Comparison of ENCODE assay signal across 8 cellular contexts in the genomic region with DNA sequence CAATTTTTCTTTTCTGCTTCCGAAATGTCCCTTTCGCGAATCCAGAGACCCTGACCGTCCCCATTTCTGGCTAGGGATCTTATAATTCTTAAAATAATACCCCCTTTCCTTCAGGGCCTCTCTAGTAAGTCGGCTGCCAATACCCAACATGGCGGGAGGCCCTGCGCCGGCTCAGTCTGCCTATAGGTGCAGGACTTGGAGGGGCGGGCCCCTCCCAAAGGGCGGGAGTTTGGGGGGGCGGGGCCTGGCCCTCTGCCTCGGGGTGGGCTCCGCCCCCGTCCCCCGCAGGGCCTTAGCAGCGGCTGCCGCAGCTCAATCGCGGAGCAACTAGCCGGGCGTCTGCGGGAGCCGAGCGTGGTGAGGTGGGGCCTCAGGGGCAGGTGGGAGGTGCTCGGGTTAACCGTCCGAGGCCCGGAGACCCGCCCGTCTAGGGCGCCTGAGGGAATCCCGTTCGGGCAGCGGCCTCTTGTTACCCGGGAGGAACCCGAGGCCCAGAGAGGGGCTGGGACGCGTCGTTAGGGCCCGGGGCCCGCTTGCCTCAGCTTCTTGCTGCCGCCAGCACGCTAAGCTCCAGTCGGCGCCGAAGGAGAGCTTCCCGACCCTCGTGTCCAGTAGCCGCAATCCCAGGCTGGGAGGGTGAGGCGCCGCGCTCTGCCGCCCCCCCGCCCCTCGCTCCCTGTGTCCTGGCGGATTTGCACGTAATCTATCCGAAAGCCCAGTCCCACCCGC. TPM values are rescaled to one million over a fixed set of nuclear protein-coding genes. Genes with fewer than 3 reads are reported as not detected.
A peak's percentile ranks its signal among the peaks of the same experiment; 100 is the strongest.
DNase-seq lines count a peak whose midpoint lies in the region; ATAC-seq and TF ChIP-seq lines count a peak whose summit lies in the region.

Gene CEP250 (plus strand): TSS at position 718 of the 729 bp plus-strand sequence. CDS start 6,770 bp downstream, outside the sequence.

- TF ChIP-seq CTCF in BE2C (IDR thresholded peaks at IDR 0.05; ENCODE audit: low read depth, low read length) (no peak), chondrocyte (IDR thresholded peaks at IDR 0.05) (no peak), kidney epithelial cell (IDR thresholded peaks at IDR 0.05; ENCODE audit: insufficient read depth, low read length, poor library complexity, severe bottlenecking) (no peak)

- no peaks in the 10 kb centered on the region for H3K9me3 ChIP-seq in BE2C

- H3K4me1 Mint-ChIP-seq in activated CD4-positive, alpha-beta T cell treated with anti-CD3 and anti-CD28 coated beads for 36 hours: peaks cover 27% of the 10 kb centered on the region
- peaks cover 30% of the 10 kb centered on the region for H3K4me1 Mint-ChIP-seq in chondrocyte (ENCODE audit: low read depth)

- no peaks in the 10 kb centered on the region for H3K9me3 Mint-ChIP-seq in activated CD4-positive, alpha-beta T cell treated with anti-CD3 and anti-CD28 coated beads for 36 hours (ENCODE audit: low read depth)
- H3K9me3 Mint-ChIP-seq in chondrocyte (ENCODE audit: low read depth): no peaks in the 10 kb centered on the region

- H3K36me3 ChIP-seq in BE2C (peaks cover 2% of the 10 kb centered on the region; the same call in 1 of the 2 replicates), kidney epithelial cell (ENCODE audit: control insufficient read depth, insufficient read depth, low read length) (no peaks in the 10 kb centered on the region)

- intact Hi-C loops in activated CD4-positive, alpha-beta T cell treated with anti-CD3 and anti-CD28 coated beads for 36 hours (cut with DNase I, micrococcal nuclease): loop anchor here (1.0 to 10.0 kb wide), 20 partner anchors 36 to 1120 kb away; partner anchors contain the start of genes CPNE1 (in 1 of the 2), EDEM2 (in 1 of the 2), ERGIC3 (in 1 of the 2) and GSS (in 1 of the 2)

- H3K4me1 ChIP-seq in BE2C: peaks cover 4% of the 10 kb centered on the region; the same call in 1 of the 2 replicates

- CTCF ChIA-PET in activated CD4-positive, alpha-beta T cell treated with anti-CD3 and anti-CD28 coated beads for 36 hours (lab: Charles Lee): interaction anchor here (0.9 to 5.1 kb wide), 9 partner anchors 9 to 152 kb away, joined by 3 to 37 read pairs (median 4); no protein-coding TSS in a partner anchor

- H3K4me3 Mint-ChIP-seq in activated CD4-positive, alpha-beta T cell treated with anti-CD3 and anti-CD28 coated beads for 36 hours: peak within 1 kb of the TSS; percentile 79
- H3K4me3 Mint-ChIP-seq in chondrocyte (ENCODE audit: unreplicated experiment): peak within 1 kb of the TSS; percentile 90

- DNase-seq in BE2C: peak; percentile 98
- peak; percentile 80 for DNase-seq in GM19240 (ENCODE audit: insufficient read length, low spot score)
- DNase-seq in NCI-H524 (lab: John Stamatoyannopoulos, UW): peak; percentile 96 to 99
- peak; percentile 98 for DNase-seq in activated CD4-positive, alpha-beta T cell treated with anti-CD3 and anti-CD28 coated beads for 36 hours
- peak; percentile 97 for DNase-seq in chondrocyte (ENCODE audit: low spot score)
- DNase-seq in kidney epithelial cell (ENCODE audit: low read depth): peak; percentile 70
- DNase-seq in stimulated activated CD4-positive, alpha-beta T cell treated with anti-CD3 and anti-CD28 coated beads, Interleukin-15, amount 100 ng/mL, for 24 hours: peak; percentile 96

- H3K27me3 ChIP-seq in BE2C: no peaks in the 10 kb centered on the region
- H3K27me3 ChIP-seq in kidney epithelial cell (ENCODE audit: control insufficient read depth, insufficient read depth, low read length): no peaks in the 10 kb centered on the region

- H3K27ac Mint-ChIP-seq in activated CD4-positive, alpha-beta T cell treated with anti-CD3 and anti-CD28 coated beads for 36 hours: peak within 1 kb of the TSS; percentile 97
- H3K27ac Mint-ChIP-seq in chondrocyte (ENCODE audit: unreplicated experiment): peak within 1 kb of the TSS; percentile 100

- H3K4me3 ChIP-seq in BE2C (ENCODE audit: low read depth, low read length) (peak within 1 kb of the TSS; percentile 75), kidney epithelial cell (ENCODE audit: low read depth, low read length) (peak within 1 kb of the TSS; percentile 54)

- no peaks in the 10 kb centered on the region for H3K27me3 Mint-ChIP-seq in activated CD4-positive, alpha-beta T cell treated with anti-CD3 and anti-CD28 coated beads for 36 hours
- H3K27me3 Mint-ChIP-seq in chondrocyte (ENCODE audit: low read depth): no peaks in the 10 kb centered on the region

- POLR2A ChIA-PET in activated CD4-positive, alpha-beta T cell treated with anti-CD3 and anti-CD28 coated beads for 36 hours (lab: Charles Lee): interaction anchor here (0.6 to 2.4 kb wide), 17 partner anchors 8 to 542 kb away, joined by 3 to 11 read pairs (median 4); partner anchors contain the start of genes ERGIC3, MMP24OS, RBM39 and SPAG4

- ATAC-seq in HG03457 (IDR thresholded peaks at IDR 0.05; ENCODE audit: unreplicated experiment): peak; percentile 69
- peak; percentile 97 for ATAC-seq in activated CD4-positive, alpha-beta T cell treated with anti-CD3 and anti-CD28 coated beads for 36 hours

- no peaks in the 10 kb centered on the region for H3K36me3 Mint-ChIP-seq in activated CD4-positive, alpha-beta T cell treated with anti-CD3 and anti-CD28 coated beads for 36 hours (ENCODE audit: low read depth)
- H3K36me3 Mint-ChIP-seq in chondrocyte (ENCODE audit: low read depth): no peaks in the 10 kb centered on the region

RNA-seq across cellular contexts. Expression of gene CEP250, which starts in this region (rescaled TPM):
- 25.7 TPM for polyA plus RNA-seq in BE2C (2012; ENCODE audit: insufficient read depth, insufficient read length, low read depth)
- 10 to 100 TPM; 50.4 to 60.2 TPM for total RNA-seq in activated CD4-positive, alpha-beta T cell treated with anti-CD3 and anti-CD28 coated beads for 36 hours
- total RNA-seq in chondrocyte (33.1 to 43.6 TPM (median 38.4 TPM) in 3 replicates), kidney epithelial cell (43.7 and 65.3 TPM in 2 replicates)

Comparison
In these comparisons a context has a peak if more than half of its experiments do, and no peak if none do; other contexts are left out.
1. Peak in every context shown above with its lines: DNase-seq, ATAC-seq and H3K4me3 ChIP-seq.